ENCODE assay signal across 10 cellular contexts in genomic region chr4:24175707-24176106, GRCh38.
"Had no signal": no experiment of that assay in that cellular context is flagged by ENCODE, and none has a peak within 500 bp of the region (broad histone marks: within the 10 kb centered on the region; RNA-seq: fewer than 3 reads in every experiment).

No MANE protein-coding gene starts in this region.

- H3K9ac ChIP-seq: GM23248, KMS-11 had no signal

- H3K4me3 ChIP-seq: GM23248, HAP-1 had no signal

- DNase-seq: GM23248, H7, HFFc6, KBM-7 had no signal

- FAIRE-seq: HepG2 had no signal

- H2AFZ ChIP-seq: GM23248 had no signal

- H3K27ac Mint-ChIP-seq: HFFc6, IgD-negative memory B cell had no signal

- H3K4me1 ChIP-seq: HAP-1 had no signal

- H3K36me3 Mint-ChIP-seq: IgD-negative memory B cell had no signal

- H3K4me3 Mint-ChIP-seq: HFFc6, IgD-negative memory B cell had no signal

- H3K27ac ChIP-seq: GM23248, HL-60, KMS-11 had no signal

- H3K4me2 ChIP-seq: KMS-11 had no signal

- H3K9me3 ChIP-seq: HAP-1 had no signal

- ATAC-seq: HCT116, HepG2 had no signal

- H3K36me3 ChIP-seq: HAP-1 had no signal
